In genomic region chr17:57604771-57605733, GRCh38 we compare ENCODE assay signal across 8 cellular contexts.
DNase-seq lines count a peak whose midpoint lies in the region; ATAC-seq, FAIRE-seq and TF ChIP-seq lines count a peak whose summit lies in the region.

No MANE protein-coding gene starts in this region.

- H3K27me3 ChIP-seq in HepG2 (ENCODE audit: control insufficient read depth in 1 of 2, insufficient read depth in 2 of 2, low read length in 2 of 2), result no peaks in the 10 kb centered on the region
- no peaks in the 10 kb centered on the region for H3K27me3 ChIP-seq in subcutaneous abdominal adipose tissue (ENCODE audit: control insufficient read depth in 5 of 5, insufficient read depth in 4 of 5, low read length in 5 of 5)

- DNase-seq in DMS 273 (lab: John Stamatoyannopoulos, UW; ENCODE audit: unreplicated experiment) (peak; percentile 95), LHCN-M2 (ENCODE audit: low read depth) (peak; percentile 51), RPMI8226 (peak; percentile 96), caudate nucleus (lab: John Stamatoyannopoulos, UW) (peak in 38 of 61 donors; percentile 7 to 91 (median 37)), HepG2 (ENCODE audit: low spot score) (no peak), glomerular visceral epithelial cell (ENCODE audit: extremely low spot score) (no peak)

- CTCF ChIA-PET in HepG2 (lab: Yijun Ruan, JAX; ENCODE audit: low intra/inter-chr PET ratio, low total read pairs), result no interaction called here

- ATAC-seq in GM21390 (IDR thresholded peaks at IDR 0.05; ENCODE audit: unreplicated experiment) (peak; percentile 74), HepG2 (no peak)

- no peaks in the 10 kb centered on the region for H3K79me2 ChIP-seq in HepG2 (ENCODE audit: insufficient read depth, low read length)

- H3K27ac ChIP-seq in caudate nucleus (ENCODE audit: low read depth, low read length), result peak overlapping the region; percentile 56
- no peak overlapping the region for H3K27ac ChIP-seq in HepG2 (ENCODE audit: extremely low read length, insufficient read depth, low read length)
- H3K27ac ChIP-seq in subcutaneous abdominal adipose tissue (ENCODE audit: low read depth, low read length), result no peak overlapping the region

- POLR2A ChIA-PET in HepG2 (lab: Yijun Ruan, JAX), result no interaction called here

- H3K4me3 ChIP-seq in HepG2 (replicated peaks in 1 of 3; ENCODE audit: insufficient read depth in 1 of 3, low read depth in 2 of 3, low read length in 3 of 3), result no peak overlapping the region
- peak overlapping the region; percentile 2 to 53 (median 33) for H3K4me3 ChIP-seq in subcutaneous abdominal adipose tissue (ENCODE audit: low read depth in 1 of 5, low read length in 5 of 5)

- in situ Hi-C loops in HepG2 (cut with HindIII; ENCODE audit: extremely low pct_ligation_motif_present, low pct_unique_long_range_greater_than_20kb), result loop anchor here (10.0 kb wide), 1 partner anchor 470 kb away; no protein-coding TSS in a partner anchor

- H3K9me3 ChIP-seq in HepG2 (ENCODE audit: low read length) (no peaks in the 10 kb centered on the region), subcutaneous abdominal adipose tissue (ENCODE audit: control insufficient read depth in 5 of 5, low read length in 5 of 5) (no peaks in the 10 kb centered on the region)

- H3K4me1 ChIP-seq in HepG2 (ENCODE audit: insufficient read depth, low read length), result peaks cover 42% of the 10 kb centered on the region
- H3K4me1 ChIP-seq in subcutaneous abdominal adipose tissue (ENCODE audit: control insufficient read depth in 5 of 5, insufficient read depth in 5 of 5, low read length in 5 of 5), result peaks cover 3 to 19% (median 11%) of the 10 kb centered on the region in 5 donors

- BruUV-seq in HepG2 (replicated peaks; lab: Mats Ljungman, UMichigan), result no TSS peak

- H3K36me3 ChIP-seq in HepG2 (replicated peaks in 1 of 2; ENCODE audit: control insufficient read depth in 1 of 2, insufficient read depth in 2 of 2, low read length in 2 of 2) (peaks cover 25 to 27% of the 10 kb centered on the region in 2 experiments), subcutaneous abdominal adipose tissue (ENCODE audit: control insufficient read depth in 5 of 5, insufficient read depth in 5 of 5, low read length in 5 of 5) (peaks cover 0 to 3% (median 0%) of the 10 kb centered on the region in 5 donors)

- no peaks in the 10 kb centered on the region for H4K20me1 ChIP-seq in HepG2 (ENCODE audit: insufficient read depth, low read length)

- no peak for TF ChIP-seq POLR2A in HepG2 (IDR thresholded peaks at IDR 0.05; ENCODE audit: insufficient read depth in 1 of 2, low read depth in 2 of 2, low read length in 2 of 2)

- H3K9ac ChIP-seq in HepG2 (ENCODE audit: insufficient read depth, low read depth, low read length) (no peak overlapping the region), subcutaneous abdominal adipose tissue (ENCODE audit: low read length in 5 of 5) (no peak overlapping the region)

- intact Hi-C loops in HepG2 (cut with micrococcal nuclease; ENCODE audit: unreplicated experiment), result loop anchor here (5.0 to 10.0 kb wide), 2 partner anchors 142 to 360 kb away; partner anchors contain the start of gene CCDC182

- no peak for TF ChIP-seq CTCF in HepG2 (CRISPR knock-in tag; IDR thresholded peaks at IDR 0.05)

- H3K4me2 ChIP-seq in HepG2 (ENCODE audit: low read depth, low read length), result no peak overlapping the region

- FAIRE-seq in HepG2 (lab: Jason Lieb, UNC), result no peak

- TF ChIP-seq RAD21 in HepG2 (CRISPR knock-in tag; IDR thresholded peaks at IDR 0.05), result no peak

- 96% methylated on average over 24 of the region's 24 CpGs for WGBS in HepG2 (ENCODE audit: low lambda C conversion rate)

- TF ChIP-seq EP300 in HepG2 (IDR thresholded peaks at IDR 0.05; ENCODE audit: low read depth in 2 of 2, low read length in 2 of 2), result no peak
- no peak for TF ChIP-seq EP300 in HepG2 (CRISPR knock-in tag; IDR thresholded peaks at IDR 0.05; ENCODE audit: borderline replicate concordance)

- H2AFZ ChIP-seq in HepG2 (ENCODE audit: low read length), result no peak overlapping the region

TF ChIP-seq in HepG2, 621 proteins besides CTCF, POLR2A, EP300 and RAD21:
- no peak for TF ChIP-seq ZUFSP (CRISPR knock-in tag; IDR thresholded peaks at IDR 0.05; ENCODE audit: borderline replicate concordance)
- TF ChIP-seq ZNF687 (CRISPR knock-in tag; IDR thresholded peaks at IDR 0.05), result 0 out of 2 replicates have a peak, but pooled peaks have one; percentile 2
- TF ChIP-seq RBM22 (optimal IDR thresholded peaks at IDR 0.05; ENCODE audit: low read length), result peak; percentile 72
- no peak for TF ChIP-seq SMAD9 (CRISPR knock-in tag; IDR thresholded peaks at IDR 0.05)
- TF ChIP-seq CSRNP2 (CRISPR knock-in tag; conservative IDR thresholded peaks at IDR 0.05; ENCODE audit: low read depth), result no peak
- no peak for TF ChIP-seq ZNF264 (CRISPR knock-in tag; IDR thresholded peaks at IDR 0.05)
- no peak for TF ChIP-seq MXD4 (CRISPR knock-in tag; IDR thresholded peaks at IDR 0.05)
- no peak for TF ChIP-seq ZFP62 (CRISPR knock-in tag; IDR thresholded peaks at IDR 0.05)
- no peak for TF ChIP-seq ZNF335 (CRISPR knock-in tag; IDR thresholded peaks at IDR 0.05)

Comparison
In these comparisons a context has a peak if more than half of its experiments do, and no peak if none do; other contexts are left out.
1. DNase-seq: peak in DMS 273 (single experiment), LHCN-M2 (single experiment), RPMI8226 (single experiment) and caudate nucleus (38 of 61); none in HepG2 (single experiment) and glomerular visceral epithelial cell (single experiment).
2. H3K4me3 ChIP-seq: peak in subcutaneous abdominal adipose tissue (5 of 5); none in HepG2 (0 of 3).